ENCODE assay signal across 8 cellular contexts in genomic region chr6:132511836-132512230, GRCh38. TPM values are rescaled to one million over a fixed set of nuclear protein-coding genes. Genes with fewer than 3 reads are reported as not detected.
DNase-seq lines count a peak whose midpoint lies in the region; ATAC-seq and TF ChIP-seq lines count a peak whose summit lies in the region.

No MANE protein-coding gene starts in this region.

- TF ChIP-seq RAD21 in liver (IDR thresholded peaks at IDR 0.05): no peak

- 16 to 25% (median 24%) methylated on average over 2 of the region's 2 CpGs for whole genome bisulfite sequencing in heart left ventricle, 4 donors
- WGBS in adrenal gland, 4 donors: 23 to 46% (median 32%) methylated on average over 2 of the region's 2 CpGs
- 19% methylated on average over 2 of the region's 2 CpGs for WGBS in liver
- no CpG with 5 or more reads among the region's 2 CpGs for WGBS in mesendoderm (ENCODE audit: extremely low coverage, insufficient coverage, low lambda C conversion rate)

- H3K4me3 ChIP-seq in heart left ventricle (peak overlapping the region; percentile 55 to 92 (median 84)), adrenal gland (peak overlapping the region in 1 of 4 donors; percentile 81), liver (ENCODE audit: low read depth in 1 of 3, low read length in 3 of 3) (peak overlapping the region; percentile 78 to 94 (median 92)), uterus (peak overlapping the region; percentile 62 to 72), mesendoderm (ENCODE audit: low read length) (no peak overlapping the region)

- H4K5ac ChIP-seq in mesendoderm (ENCODE audit: low read length): no peak overlapping the region

- H3K9me3 ChIP-seq in heart left ventricle: no peaks in the 10 kb centered on the region
- H3K9me3 ChIP-seq in adrenal gland (replicated peaks in 1 of 3): no peaks in the 10 kb centered on the region
- no peaks in the 10 kb centered on the region for H3K9me3 ChIP-seq in liver (ENCODE audit: control insufficient read depth in 4 of 4, low read length in 3 of 4)
- no peaks in the 10 kb centered on the region for H3K9me3 ChIP-seq in uterus

- H3K9ac ChIP-seq in liver (ENCODE audit: low read depth in 1 of 2, low read length in 2 of 2) (peak overlapping the region in 1 of 2 donors; percentile 71), mesendoderm (ENCODE audit: low read length) (no peak overlapping the region)

- H3K27ac ChIP-seq in heart left ventricle (peak overlapping the region in 9 of 12 donors; percentile 85 to 94 (median 91)), adrenal gland (peak overlapping the region in 3 of 5 donors; percentile 51 to 90 (median 89)), liver (ENCODE audit: low read depth in 1 of 2, low read length in 2 of 2) (peak overlapping the region in 1 of 2 donors; percentile 23), uterus (peak overlapping the region; percentile 75 to 80), mesendoderm (ENCODE audit: low read depth, low read length) (no peak overlapping the region)

- no peak overlapping the region for H4K8ac ChIP-seq in mesendoderm (ENCODE audit: low read depth, low read length)

- no peak overlapping the region for H2BK5ac ChIP-seq in mesendoderm (ENCODE audit: low read length)

- H3K4me2 ChIP-seq in mesendoderm (ENCODE audit: low read length): no peak overlapping the region

- intact Hi-C loops in heart left ventricle (cut with DNase I): loop anchor here in 2 of 10 donors (5.0 to 10.0 kb wide), 2 partner anchors 300 to 303 kb away; partner anchors contain the start of gene RPS12 (in 2 of the 2)
- intact Hi-C loops in left cardiac atrium (cut with DNase I): no loop called here
- intact Hi-C loops in adrenal gland (cut with DNase I): no loop called here
- intact Hi-C loops in uterus (cut with DNase I; ENCODE audit: low total_unique reads): no loop called here

- H3K79me2 ChIP-seq in mesendoderm (ENCODE audit: control insufficient read depth, insufficient read depth, low read length): peaks cover 12% of the 10 kb centered on the region

- H2BK15ac ChIP-seq in mesendoderm (replicated peaks; ENCODE audit: low read depth): no peak overlapping the region

- TF ChIP-seq POLR2A in heart left ventricle (IDR thresholded peaks at IDR 0.05) (no peak), adrenal gland (IDR thresholded peaks at IDR 0.05) (no peak), uterus (IDR thresholded peaks at IDR 0.05) (no peak)

- H3K4me1 ChIP-seq in heart left ventricle: peaks cover 0 to 64% (median 41%) of the 10 kb centered on the region in 12 donors
- H3K4me1 ChIP-seq in adrenal gland (replicated peaks in 1 of 2): peaks cover 17 to 34% of the 10 kb centered on the region in 2 donors
- H3K4me1 ChIP-seq in liver (ENCODE audit: control insufficient read depth in 4 of 4, insufficient read depth in 4 of 4, low read length in 3 of 4): peaks cover 0 to 23% (median 15%) of the 10 kb centered on the region in 4 donors
- no peaks in the 10 kb centered on the region for H3K4me1 ChIP-seq in uterus
- H3K4me1 ChIP-seq in mesendoderm (ENCODE audit: control insufficient read depth, low read depth, low read length): no peaks in the 10 kb centered on the region

- peaks cover 8% of the 10 kb centered on the region for H3K79me1 ChIP-seq in mesendoderm (ENCODE audit: low read length)

- no peak overlapping the region for H3K4ac ChIP-seq in mesendoderm (ENCODE audit: low read depth, low read length)

- no peak overlapping the region for H3K56ac ChIP-seq in mesendoderm (ENCODE audit: low read length)

- no peak for DNase-seq in heart left ventricle
- DNase-seq in left cardiac atrium: no peak
- DNase-seq in adrenal gland: no peak
- DNase-seq in uterus: no peak
- DNase-seq in mesendoderm: no peak
- DNase-seq in NCI-H2171 (lab: John Stamatoyannopoulos, UW): no peak

- no peak overlapping the region for H2BK120ac ChIP-seq in mesendoderm (ENCODE audit: low read depth, low read length)

- H3K36me3 ChIP-seq in heart left ventricle (peaks cover 0 to 18% (median 0%) of the 10 kb centered on the region in 9 donors), adrenal gland (replicated peaks in 1 of 2) (no peaks in the 10 kb centered on the region), liver (ENCODE audit: control insufficient read depth in 4 of 4, insufficient read depth in 3 of 4, low read depth in 1 of 4, low read length in 3 of 4) (no peaks in the 10 kb centered on the region), uterus (no peaks in the 10 kb centered on the region), mesendoderm (ENCODE audit: control insufficient read depth, insufficient read depth, low read length) (no peaks in the 10 kb centered on the region)

- TF ChIP-seq CTCF in heart left ventricle (IDR thresholded peaks at IDR 0.05) (no peak), adrenal gland (IDR thresholded peaks at IDR 0.05) (no peak), liver (IDR thresholded peaks at IDR 0.05; ENCODE audit: low read depth, low read length, missing input control) (no peak), uterus (IDR thresholded peaks at IDR 0.05) (no peak)

- no peak for ATAC-seq in heart left ventricle
- ATAC-seq in left cardiac atrium: no peak
- ATAC-seq in HG03439 (IDR thresholded peaks at IDR 0.05; ENCODE audit: unreplicated experiment): no peak

- H3K18ac ChIP-seq in mesendoderm (ENCODE audit: low read length): no peak overlapping the region

- H3K23ac ChIP-seq in mesendoderm (ENCODE audit: low read length): no peak overlapping the region

- H3K27me3 ChIP-seq in heart left ventricle (no peaks in the 10 kb centered on the region), adrenal gland (no peaks in the 10 kb centered on the region), liver (ENCODE audit: control insufficient read depth in 4 of 4, insufficient read depth in 4 of 4, low read length in 3 of 4) (no peaks in the 10 kb centered on the region), uterus (no peaks in the 10 kb centered on the region), mesendoderm (ENCODE audit: insufficient read depth, low read length, poor library complexity) (no peaks in the 10 kb centered on the region)

- no peak overlapping the region for H2AK5ac ChIP-seq in mesendoderm (ENCODE audit: low read length)

TF ChIP-seq in liver, 16 proteins besides CTCF, POLR2A, EP300 and RAD21:
- TF ChIP-seq RXRA (IDR thresholded peaks at IDR 0.05) (no peak), YY1 (IDR thresholded peaks at IDR 0.05) (no peak), TAF1 (conservative IDR thresholded peaks at IDR 0.05) (no peak), FOXA1 (IDR thresholded peaks at IDR 0.05) (no peak), HNF4G (IDR thresholded peaks at IDR 0.05) (no peak), SP1 (IDR thresholded peaks at IDR 0.05) (no peak), NR2F2 (IDR thresholded peaks at IDR 0.05) (no peak)
- TF ChIP-seq, protein P1, sequence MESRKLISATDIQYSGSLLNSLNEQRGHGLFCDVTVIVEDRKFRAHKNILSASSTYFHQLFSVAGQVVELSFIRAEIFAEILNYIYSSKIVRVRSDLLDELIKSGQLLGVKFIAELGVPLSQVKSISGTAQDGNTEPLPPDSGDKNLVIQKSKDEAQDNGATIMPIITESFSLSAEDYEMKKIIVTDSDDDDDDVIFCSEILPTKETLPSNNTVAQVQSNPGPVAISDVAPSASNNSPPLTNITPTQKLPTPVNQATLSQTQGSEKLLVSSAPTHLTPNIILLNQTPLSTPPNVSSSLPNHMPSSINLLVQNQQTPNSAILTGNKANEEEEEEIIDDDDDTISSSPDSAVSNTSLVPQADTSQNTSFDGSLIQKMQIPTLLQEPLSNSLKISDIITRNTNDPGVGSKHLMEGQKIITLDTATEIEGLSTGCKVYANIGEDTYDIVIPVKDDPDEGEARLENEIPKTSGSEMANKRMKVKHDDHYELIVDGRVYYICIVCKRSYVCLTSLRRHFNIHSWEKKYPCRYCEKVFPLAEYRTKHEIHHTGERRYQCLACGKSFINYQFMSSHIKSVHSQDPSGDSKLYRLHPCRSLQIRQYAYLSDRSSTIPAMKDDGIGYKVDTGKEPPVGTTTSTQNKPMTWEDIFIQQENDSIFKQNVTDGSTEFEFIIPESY (IDR thresholded peaks at IDR 0.05): no peak
- TF ChIP-seq, protein P2, sequence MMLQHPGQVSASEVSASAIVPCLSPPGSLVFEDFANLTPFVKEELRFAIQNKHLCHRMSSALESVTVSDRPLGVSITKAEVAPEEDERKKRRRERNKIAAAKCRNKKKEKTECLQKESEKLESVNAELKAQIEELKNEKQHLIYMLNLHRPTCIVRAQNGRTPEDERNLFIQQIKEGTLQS (IDR thresholded peaks at IDR 0.05): no peak

RNA-seq across cellular contexts. Expression of gene STX7, which starts 1.1 kb away (rescaled TPM):
- total RNA-seq in heart left ventricle (10 to 100 TPM; 24.8 to 78.8 (median 56.3) TPM), left cardiac atrium (10 to 100 TPM; 46.4 to 53.0 TPM), adrenal gland (10 to 100 TPM; 21.3 to 61.7 (median 40.4) TPM), liver (10 to 100 TPM; 16.2 to 20.0 TPM), uterus (10 to 100 TPM; 22.3 to 82.9 (median 67.5) TPM)
- polyA plus RNA-seq in heart left ventricle (10 to 100 TPM in 1 of 2 donors, 1 to 10 TPM in 1; 6.7 to 25.1 TPM), adrenal gland (10 to 100 TPM in 1 of 3 donors, 1 to 10 TPM in 2; 4.5 to 36.1 (median 8.8) TPM), liver (10 to 100 TPM in 1 of 2 donors, 1 to 10 TPM in 1; 7.5 to 12.3 TPM)
- polyA plus RNA-seq in mesendoderm (2013, experiment 1 of 2): 16.6 TPM
- polyA plus RNA-seq in mesendoderm (2013, experiment 2 of 2): 16.4 TPM

RNA-seq across cellular contexts. Expression of gene TAAR9, which starts 26.2 kb away (rescaled TPM):
- total RNA-seq in heart left ventricle (not detected), left cardiac atrium (not detected), adrenal gland (not detected), liver (not detected), uterus (not detected)
- polyA plus RNA-seq in heart left ventricle (not detected), adrenal gland (not detected), liver (not detected)
- not detected for polyA plus RNA-seq in mesendoderm (2013, experiment 1 of 2)
- polyA plus RNA-seq in mesendoderm (2013, experiment 2 of 2): not detected

RNA-seq across cellular contexts. Expression of gene TAAR8, which starts 40.6 kb away (rescaled TPM):
- total RNA-seq in heart left ventricle (not detected), left cardiac atrium (not detected), adrenal gland (not detected), liver (not detected), uterus (under 1 TPM in 1 of 4 donors, not detected in 3; 0.28 TPM)
- polyA plus RNA-seq in heart left ventricle (not detected), adrenal gland (not detected), liver (not detected)
- polyA plus RNA-seq in mesendoderm (2013, experiment 1 of 2): not detected
- polyA plus RNA-seq in mesendoderm (2013, experiment 2 of 2): not detected

RNA-seq across cellular contexts. Expression of gene TAAR6, which starts 58.3 kb away (rescaled TPM):
- total RNA-seq in heart left ventricle: not detected
- polyA plus RNA-seq in heart left ventricle: not detected
- total RNA-seq in left cardiac atrium: not detected
- not detected for total RNA-seq in adrenal gland
- not detected for polyA plus RNA-seq in adrenal gland
- total RNA-seq in liver: not detected
- polyA plus RNA-seq in liver: not detected
- total RNA-seq in uterus: not detected
- not detected for polyA plus RNA-seq in mesendoderm (2013, experiment 1 of 2)
- not detected for polyA plus RNA-seq in mesendoderm (2013, experiment 2 of 2)
